33 cellular contexts compared by ENCODE assay signal in genomic region chrX:31297881-31298280, GRCh38.
"Had no signal": no experiment of that assay in that cellular context is flagged by ENCODE, and none has a peak within 500 bp of the region (broad histone marks: within the 10 kb centered on the region; RNA-seq: fewer than 3 reads in every experiment).

No MANE protein-coding gene starts in this region.

- H3K4me3 ChIP-seq: MG63, Peyer's patch, SJCRH30, SK-N-MC had no signal

- H3K27me3 ChIP-seq: brain microvascular endothelial cell, MG63, Peyer's patch, SJCRH30 had no signal

- ATAC-seq: activated CD8-positive, alpha-beta T cell treated with anti-CD3 and anti-CD28 coated beads for 36 hours; activated T-cell treated with anti-CD3 and anti-CD28 coated beads, Interleukin-2, amount 50 U/mL, for 72 hours; activated T-helper 17 cell treated with anti-CD3 and anti-CD28 coated beads, Interleukin-2, amount 50 U/mL, for 72 hours; PC-3 had no signal

- H3K4me1 ChIP-seq: Peyer's patch, SJCRH30 had no signal

- H3K27ac ChIP-seq: brain microvascular endothelial cell, Peyer's patch, SJCRH30, SK-N-MC had no signal

- H3K36me3 ChIP-seq: brain microvascular endothelial cell, MG63, Peyer's patch, SJCRH30 had no signal

- H3K9me3 ChIP-seq: MG63, Peyer's patch, SJCRH30 had no signal

- H3K36me3 Mint-ChIP-seq: activated naive CD8-positive, alpha-beta T cell treated with anti-CD3 and anti-CD28 coated beads for 36 hours had no signal

- H3K9me3 Mint-ChIP-seq: activated CD4-positive, alpha-beta T cell treated with anti-CD3 and anti-CD28 coated beads, Interleukin-2, amount 10 ng/mL, durations not matched to agents 24 days and 14 days; activated CD8-positive, alpha-beta T cell treated with anti-CD3 and anti-CD28 coated beads for 36 hours; activated T-helper 17 cell treated with anti-CD3 and anti-CD28 coated beads, Interleukin-2, amount 50 U/mL, for 72 hours had no signal

- H3K4me1 Mint-ChIP-seq: activated CD4-positive, alpha-beta T cell treated with anti-CD3 and anti-CD28 coated beads, Interleukin-2, amount 10 ng/mL, durations not matched to agents 24 days and 14 days; activated naive CD8-positive, alpha-beta T cell treated with anti-CD3 and anti-CD28 coated beads for 36 hours; activated T-helper 17 cell treated with anti-CD3 and anti-CD28 coated beads, Interleukin-2, amount 50 U/mL, for 72 hours had no signal

- H3K4me3 Mint-ChIP-seq: activated CD4-positive, alpha-beta T cell treated with anti-CD3 and anti-CD28 coated beads, Interleukin-2, amount 10 ng/mL, durations not matched to agents 24 days and 14 days; activated CD8-positive, alpha-beta T cell treated with anti-CD3 and anti-CD28 coated beads for 36 hours; activated naive CD8-positive, alpha-beta T cell treated with anti-CD3 and anti-CD28 coated beads for 36 hours; activated T-cell treated with anti-CD3 and anti-CD28 coated beads, Interleukin-2, amount 50 U/mL, for 72 hours; activated T-helper 17 cell treated with anti-CD3 and anti-CD28 coated beads, Interleukin-2, amount 50 U/mL, for 72 hours had no signal

- DNase-seq: activated CD4-positive, alpha-beta T cell treated with anti-CD3 and anti-CD28 coated beads, Interleukin-2, amount 10 ng/mL, durations not matched to agents 24 days and 14 days; activated CD4-positive, alpha-beta T cell treated with anti-CD3 and anti-CD28 coated beads, Interleukin-2, amount 50 U/mL, for 4 hours; activated CD8-positive, alpha-beta T cell treated with anti-CD3 and anti-CD28 coated beads for 36 hours; activated effector memory CD4-positive, alpha-beta T cell treated with anti-CD3 and anti-CD28 coated beads, Interleukin-2, amount 50 U/mL, for 16 hours; activated naive CD4-positive, alpha-beta T cell; activated naive CD4-positive, alpha-beta T cell treated with anti-CD3 and anti-CD28 coated beads, Interleukin-2, amount 50 U/mL, for 16 hours; activated naive CD8-positive, alpha-beta T cell treated with anti-CD3 and anti-CD28 coated beads for 36 hours; activated T-cell treated with anti-CD3 and anti-CD28 coated beads, Interleukin-2, amount 50 U/mL, for 1 hour; activated T-cell treated with anti-CD3 and anti-CD28 coated beads, Interleukin-2, amount 50 U/mL, for 72 hours; amniotic stem cell; aorta; brain microvascular endothelial cell; caudate nucleus; cerebellar nuclear complex; Karpas-422; KBM-7; MG63; NCI-H1048; NCI-H1105 treated with DMSO at 0.1 percent for 48 hours; NCI-H1436 treated with DMSO at 0.1 percent for 48 hours; NCI-H1694 treated with DMSO at 0.1 percent for 48 hours; NCI-H2029; NCI-H2171 treated with DMSO at 0.1 percent for 48 hours; NCI-H226; NCI-H524 treated with DMSO at 0.1 percent for 48 hours; PC-3; Peyer's patch; Right ventricle myocardium superior; RPMI8226; SJCRH30; T1000 had no signal

- H3K27me3 Mint-ChIP-seq: activated CD4-positive, alpha-beta T cell treated with anti-CD3 and anti-CD28 coated beads, Interleukin-2, amount 10 ng/mL, durations not matched to agents 24 days and 14 days; activated CD8-positive, alpha-beta T cell treated with anti-CD3 and anti-CD28 coated beads for 36 hours; activated naive CD8-positive, alpha-beta T cell treated with anti-CD3 and anti-CD28 coated beads for 36 hours; activated T-helper 17 cell treated with anti-CD3 and anti-CD28 coated beads, Interleukin-2, amount 50 U/mL, for 72 hours had no signal

- H3K27ac Mint-ChIP-seq: activated CD4-positive, alpha-beta T cell treated with anti-CD3 and anti-CD28 coated beads, Interleukin-2, amount 10 ng/mL, durations not matched to agents 24 days and 14 days; activated CD8-positive, alpha-beta T cell treated with anti-CD3 and anti-CD28 coated beads for 36 hours; activated naive CD8-positive, alpha-beta T cell treated with anti-CD3 and anti-CD28 coated beads for 36 hours; activated T-cell treated with anti-CD3 and anti-CD28 coated beads, Interleukin-2, amount 50 U/mL, for 72 hours; activated T-helper 17 cell treated with anti-CD3 and anti-CD28 coated beads, Interleukin-2, amount 50 U/mL, for 72 hours had no signal
